ENCODE assay signal across 8 cellular contexts in the genomic region with DNA sequence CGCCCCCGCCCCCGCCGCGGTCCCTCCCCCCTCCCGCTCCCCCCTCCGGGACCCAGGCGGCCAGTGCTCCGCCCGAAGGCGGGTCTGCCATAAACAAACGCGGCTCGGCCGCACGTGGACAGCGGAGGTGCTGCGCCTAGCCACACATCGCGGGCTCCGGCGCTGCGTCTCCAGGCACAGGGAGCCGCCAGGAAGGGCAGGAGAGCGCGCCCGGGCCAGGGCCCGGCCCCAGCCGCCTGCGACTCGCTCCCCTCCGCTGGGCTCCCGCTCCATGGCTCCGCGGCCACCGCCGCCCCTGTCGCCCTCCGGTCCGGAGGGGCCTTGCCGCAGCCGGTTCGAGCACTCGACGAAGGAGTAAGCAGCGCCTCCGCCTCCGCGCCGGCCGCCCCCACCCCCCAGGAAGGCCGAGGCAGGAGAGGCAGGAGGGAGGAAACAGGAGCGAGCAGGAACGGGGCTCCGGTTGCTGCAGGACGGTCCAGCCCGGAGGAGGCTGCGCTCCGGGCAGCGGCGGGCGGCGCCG. TPM values are rescaled to one million over a fixed set of nuclear protein-coding genes. Genes with fewer than 3 reads are reported as not detected.
DNase-seq lines count a peak whose midpoint lies in the region; ATAC-seq and FAIRE-seq lines count a peak whose summit lies in the region.

A gene with protein sequence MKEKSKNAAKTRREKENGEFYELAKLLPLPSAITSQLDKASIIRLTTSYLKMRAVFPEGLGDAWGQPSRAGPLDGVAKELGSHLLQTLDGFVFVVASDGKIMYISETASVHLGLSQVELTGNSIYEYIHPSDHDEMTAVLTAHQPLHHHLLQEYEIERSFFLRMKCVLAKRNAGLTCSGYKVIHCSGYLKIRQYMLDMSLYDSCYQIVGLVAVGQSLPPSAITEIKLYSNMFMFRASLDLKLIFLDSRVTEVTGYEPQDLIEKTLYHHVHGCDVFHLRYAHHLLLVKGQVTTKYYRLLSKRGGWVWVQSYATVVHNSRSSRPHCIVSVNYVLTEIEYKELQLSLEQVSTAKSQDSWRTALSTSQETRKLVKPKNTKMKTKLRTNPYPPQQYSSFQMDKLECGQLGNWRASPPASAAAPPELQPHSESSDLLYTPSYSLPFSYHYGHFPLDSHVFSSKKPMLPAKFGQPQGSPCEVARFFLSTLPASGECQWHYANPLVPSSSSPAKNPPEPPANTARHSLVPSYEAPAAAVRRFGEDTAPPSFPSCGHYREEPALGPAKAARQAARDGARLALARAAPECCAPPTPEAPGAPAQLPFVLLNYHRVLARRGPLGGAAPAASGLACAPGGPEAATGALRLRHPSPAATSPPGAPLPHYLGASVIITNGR (plus strand): TSS at position 90 of the 520 bp plus-strand sequence. CDS start 632 bp downstream, outside the sequence.

- DNase-seq in HT1080 (ENCODE audit: low read depth) (peak; percentile 21), left lobe of liver (ENCODE audit: low spot score) (no peak), aorta (peak in 1 of 2 donors; percentile 45), GM19239 (ENCODE audit: insufficient read length, low spot score) (no peak), NAMALWA (ENCODE audit: low spot score) (no peak)
- DNase-seq in activated T-helper 1 cell treated with anti-CD3 and anti-CD28 coated beads, Interleukin-12 subunit alpha, Interleukin-12 subunit beta, Interleukin-2, Interleukin-4 antibody, amounts not matched to agents 30 ng/mL and 10 ng/mL and 1 ng/mL, durations not matched to agents 14 hours and 24 hours and 36 hours (ENCODE audit: low spot score): no peak

- WGBS in aorta, 2 donors: 1% methylated on average over 39 to 64 of the region's 64 CpGs

- H3K9me3 ChIP-seq in BLaER1 treated with 17β-estradiol and CSF1 and Interleukin-3, amounts not matched to agents 10 nM and 100 nM (replicated peaks in 1 of 11): peaks cover 28 to 37% (median 33%) of the 10 kb centered on the region in 11 experiments
- no peaks in the 10 kb centered on the region for H3K9me3 ChIP-seq in aorta (ENCODE audit: control insufficient read depth, low read length)

- H3K27me3 ChIP-seq in BLaER1 treated with 17β-estradiol and CSF1 and Interleukin-3, amounts not matched to agents 10 nM and 100 nM: peaks cover 99 to 100% (median 100%) of the 10 kb centered on the region in 11 experiments
- H3K27me3 ChIP-seq in aorta (ENCODE audit: control insufficient read depth in 1 of 2, insufficient read depth in 2 of 2, low read length in 1 of 2): peaks cover 0 to 1% of the 10 kb centered on the region in 2 donors

- H3K9me3 Mint-ChIP-seq in activated T-helper 1 cell treated with anti-CD3 and anti-CD28 coated beads, Interleukin-12 subunit alpha, Interleukin-12 subunit beta, Interleukin-2, Interleukin-4 antibody, amounts not matched to agents 30 ng/mL and 10 ng/mL and 1 ng/mL, durations not matched to agents 14 hours and 24 hours and 36 hours: no peaks in the 10 kb centered on the region

- no peak for FAIRE-seq in GM19239 (lab: Jason Lieb, UNC)

- no peaks in the 10 kb centered on the region for H3K36me3 Mint-ChIP-seq in activated T-helper 1 cell treated with anti-CD3 and anti-CD28 coated beads, Interleukin-12 subunit alpha, Interleukin-12 subunit beta, Interleukin-2, Interleukin-4 antibody, amounts not matched to agents 30 ng/mL and 10 ng/mL and 1 ng/mL, durations not matched to agents 14 hours and 24 hours and 36 hours (ENCODE audit: low read depth)

- ATAC-seq in left lobe of liver: peak; percentile 52
- ATAC-seq in aorta (ENCODE audit: low FRiP score): no peak
- ATAC-seq in HG02970 (IDR thresholded peaks at IDR 0.05; ENCODE audit: low FRiP score, unreplicated experiment): no peak

- peaks cover 0 to 93% (median 80%) of the 10 kb centered on the region in 11 experiments; a peak in 18 of 22 replicates for H4K20me1 ChIP-seq in BLaER1 treated with 17β-estradiol and CSF1 and Interleukin-3, amounts not matched to agents 10 nM and 100 nM

- peaks cover 22 to 44% (median 39%) of the 10 kb centered on the region in 10 experiments for H3K4me1 ChIP-seq in BLaER1 treated with 17β-estradiol and CSF1 and Interleukin-3, amounts not matched to agents 10 nM and 100 nM
- H3K4me1 ChIP-seq in aorta (ENCODE audit: control insufficient read depth in 1 of 2, insufficient read depth in 2 of 2, low read length in 2 of 2): no peaks in the 10 kb centered on the region

- H3K36me3 ChIP-seq in BLaER1 treated with 17β-estradiol and CSF1 and Interleukin-3, amounts not matched to agents 10 nM and 100 nM: no peaks in the 10 kb centered on the region
- no peaks in the 10 kb centered on the region for H3K36me3 ChIP-seq in aorta (ENCODE audit: control insufficient read depth in 1 of 2, insufficient read depth in 2 of 2, low read length in 1 of 2)

- peak within 1 kb of the TSS; percentile 53 to 70 (median 59) for H3K4me3 ChIP-seq in BLaER1 treated with 17β-estradiol and CSF1 and Interleukin-3, amounts not matched to agents 10 nM and 100 nM
- peak within 1 kb of the TSS; percentile 31 to 56 for H3K4me3 ChIP-seq in aorta (ENCODE audit: low read length in 2 of 2)

- H3K27ac Mint-ChIP-seq in activated T-helper 1 cell treated with anti-CD3 and anti-CD28 coated beads, Interleukin-12 subunit alpha, Interleukin-12 subunit beta, Interleukin-2, Interleukin-4 antibody, amounts not matched to agents 30 ng/mL and 10 ng/mL and 1 ng/mL, durations not matched to agents 14 hours and 24 hours and 36 hours: peak within 1 kb of the TSS; percentile 69

- H3K4me2 ChIP-seq in BLaER1 treated with 17β-estradiol and CSF1 and Interleukin-3, amounts not matched to agents 10 nM and 100 nM: peak within 1 kb of the TSS; percentile 82 to 95 (median 92)

- intact Hi-C loops in activated T-helper 1 cell treated with anti-CD3 and anti-CD28 coated beads, Interleukin-12 subunit alpha, Interleukin-12 subunit beta, Interleukin-2, Interleukin-4 antibody, amounts not matched to agents 30 ng/mL and 10 ng/mL and 1 ng/mL, durations not matched to agents 14 hours and 24 hours and 36 hours (cut with micrococcal nuclease): no loop called here
- intact Hi-C loops in aorta (cut with DNase I): no loop called here

- no peak within 1 kb of the TSS for H3K4me3 Mint-ChIP-seq in activated T-helper 1 cell treated with anti-CD3 and anti-CD28 coated beads, Interleukin-12 subunit alpha, Interleukin-12 subunit beta, Interleukin-2, Interleukin-4 antibody, amounts not matched to agents 30 ng/mL and 10 ng/mL and 1 ng/mL, durations not matched to agents 14 hours and 24 hours and 36 hours

- H3K9ac ChIP-seq in BLaER1 treated with 17β-estradiol and CSF1 and Interleukin-3, amounts not matched to agents 10 nM and 100 nM: peak within 1 kb of the TSS in 8 of 11 experiments; percentile 19 to 61 (median 28); a peak in 7 of 22 replicates

- H3K4me1 Mint-ChIP-seq in activated T-helper 1 cell treated with anti-CD3 and anti-CD28 coated beads, Interleukin-12 subunit alpha, Interleukin-12 subunit beta, Interleukin-2, Interleukin-4 antibody, amounts not matched to agents 30 ng/mL and 10 ng/mL and 1 ng/mL, durations not matched to agents 14 hours and 24 hours and 36 hours (ENCODE audit: low read depth): peaks cover 2% of the 10 kb centered on the region

- H3K27ac ChIP-seq in BLaER1 treated with 17β-estradiol and CSF1 and Interleukin-3, amounts not matched to agents 10 nM and 100 nM: no peak within 1 kb of the TSS
- no peak within 1 kb of the TSS for H3K27ac ChIP-seq in aorta (ENCODE audit: low read depth in 1 of 2, low read length in 2 of 2)

- H3K27me3 Mint-ChIP-seq in activated T-helper 1 cell treated with anti-CD3 and anti-CD28 coated beads, Interleukin-12 subunit alpha, Interleukin-12 subunit beta, Interleukin-2, Interleukin-4 antibody, amounts not matched to agents 30 ng/mL and 10 ng/mL and 1 ng/mL, durations not matched to agents 14 hours and 24 hours and 36 hours (ENCODE audit: insufficient read depth): peaks cover 62% of the 10 kb centered on the region

RNA-seq across cellular contexts. Expression of the gene that starts here (rescaled TPM):
- 1.3 and 2.3 TPM in 2 replicates for total RNA-seq in HT1080 (2014; rRNA removed; shearing (Covaris generic))
- polyA plus RNA-seq in HT1080 (2015; cell fraction: cytosol; rRNA removed): 4.9 and 5.8 TPM in 2 replicates
- polyA plus RNA-seq in HT1080 (2015; cell fraction: nucleus; rRNA removed): 3.7 and 5.4 TPM in 2 replicates
- 0.24 and 0.47 TPM in 2 replicates for total RNA-seq in activated T-helper 1 cell treated with anti-CD3 and anti-CD28 coated beads, Interleukin-12 subunit alpha, Interleukin-12 subunit beta, Interleukin-2, Interleukin-4 antibody, amounts not matched to agents 30 ng/mL and 10 ng/mL and 1 ng/mL, durations not matched to agents 14 hours and 24 hours and 36 hours
- total RNA-seq in left lobe of liver (not detected), aorta (not detected)
- polyA plus RNA-seq in aorta: not detected

Comparison
In these comparisons a context has a peak if more than half of its experiments do, and no peak if none do; other contexts are left out.
1. Peak in ATAC-seq in left lobe of liver; RNA of the gene not detected or under 1 TPM.